ENCODE assay signal across 8 cellular contexts in the genomic region with DNA sequence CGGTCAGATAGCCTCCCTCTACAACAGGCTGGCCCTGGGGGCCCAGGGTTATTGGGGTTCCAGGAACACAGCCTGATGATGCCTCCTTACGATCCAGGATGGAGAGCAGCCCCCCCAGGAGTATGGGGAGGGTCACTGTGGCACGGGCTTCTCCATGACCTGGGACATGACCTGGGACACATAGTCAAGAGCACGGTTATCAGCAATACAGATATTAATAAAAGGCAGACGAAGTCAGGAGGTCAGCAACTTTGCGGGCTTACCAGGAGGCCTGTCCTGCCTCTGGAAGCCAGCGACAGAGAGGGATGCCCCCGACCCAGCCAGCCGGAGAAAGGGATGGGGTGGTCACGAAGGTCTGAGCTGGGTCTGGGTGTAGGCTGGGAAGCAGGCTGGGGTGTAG. TPM values are rescaled to one million over a fixed set of nuclear protein-coding genes. Genes with fewer than 3 reads are reported as not detected.
A peak's percentile ranks its signal among the peaks of the same experiment; 100 is the strongest.
DNase-seq lines count a peak whose midpoint lies in the region; ATAC-seq and TF ChIP-seq lines count a peak whose summit lies in the region.
"Had no signal": no experiment of that assay in that cellular context is flagged by ENCODE, and none has a peak within 500 bp of the region (broad histone marks: within the 10 kb centered on the region; RNA-seq: fewer than 3 reads in every experiment).

No MANE protein-coding gene starts in this region.

- H3K27ac Mint-ChIP-seq in HFFc6 (peak overlapping the region; percentile 97), activated B cell treated with CpG ODN at 0.5 μM for 24 hours (peak overlapping the region; percentile 99)

- no peak for TF ChIP-seq POLR2A in stomach (IDR thresholded peaks at IDR 0.05)

- peaks cover 18 to 70% (median 64%) of the 10 kb centered on the region in 4 donors for H3K36me3 ChIP-seq in stomach

- TF ChIP-seq CTCF in HFFc6 (IDR thresholded peaks at IDR 0.05) (no peak), activated B cell treated with CpG ODN at 0.5 μM for 24 hours (IDR thresholded peaks at IDR 0.05) (no peak), stomach (IDR thresholded peaks at IDR 0.05) (no peak)

- no peaks in the 10 kb centered on the region for H3K27me3 ChIP-seq in stomach

- peak overlapping the region; percentile 68 for H3K4me3 ChIP-seq in iPS-11a (ENCODE audit: low read depth, low read length)
- H3K4me3 ChIP-seq in stomach, result peak overlapping the region; percentile 70 to 93 (median 78)

- peak overlapping the region; percentile 98 for H3K4me3 Mint-ChIP-seq in HFFc6
- H3K4me3 Mint-ChIP-seq in activated B cell treated with CpG ODN at 0.5 μM for 24 hours, result peak overlapping the region; percentile 97

- no peaks in the 10 kb centered on the region for H3K9me3 Mint-ChIP-seq in HFFc6
- no peaks in the 10 kb centered on the region for H3K9me3 Mint-ChIP-seq in activated B cell treated with CpG ODN at 0.5 μM for 24 hours

- CTCF ChIA-PET in activated B cell treated with CpG ODN at 0.5 μM for 24 hours (lab: Charles Lee), result interaction anchor here (1.4 kb wide), 1 partner anchor 8 kb away, joined by 4 read pairs; no protein-coding TSS in a partner anchor

- TF ChIP-seq EP300 in stomach (IDR thresholded peaks at IDR 0.05), result no peak

- H3K36me3 Mint-ChIP-seq in HFFc6 (ENCODE audit: low read depth) (peaks cover 37% of the 10 kb centered on the region), activated B cell treated with CpG ODN at 0.5 μM for 24 hours (ENCODE audit: low read depth) (peaks cover 45% of the 10 kb centered on the region)

- POLR2A ChIA-PET in activated B cell treated with CpG ODN at 0.5 μM for 24 hours (lab: Charles Lee), result interaction anchor here (0.6 to 1.6 kb wide), 7 partner anchors 14 to 677 kb away, joined by 3 to 13 read pairs (median 7); partner anchors contain the start of genes EDEM2, RBM39 and SCAND1

- H3K4me1 ChIP-seq in stomach, result peaks cover 17 to 57% (median 51%) of the 10 kb centered on the region in 4 donors

- no peaks in the 10 kb centered on the region for H3K9me3 ChIP-seq in stomach

- H3K27ac ChIP-seq in stomach, result peak overlapping the region; percentile 96 to 99 (median 99)

- no peak for ATAC-seq in activated B cell treated with CpG ODN at 0.5 μM for 24 hours (ENCODE audit: low read depth)

- WGBS in stomach, 5 donors, result 9 to 11% (median 11%) methylated on average over 9 to 10 of the region's 10 CpGs

- intact Hi-C loops in activated B cell treated with CpG ODN at 0.5 μM for 24 hours (cut with micrococcal nuclease), result loop anchor here (1.0 to 5.0 kb wide), 4 partner anchors 184 to 401 kb away; partner anchors contain the start of genes ACSS2, GSS, MYH7B and TRPC4AP
- intact Hi-C loops in stomach (cut with DNase I; ENCODE audit: low total_unique reads), result no loop called here

- H3K4me1 Mint-ChIP-seq in HFFc6 (ENCODE audit: low read depth) (peaks cover 32% of the 10 kb centered on the region), activated B cell treated with CpG ODN at 0.5 μM for 24 hours (peaks cover 27% of the 10 kb centered on the region)

- H3K27me3 Mint-ChIP-seq in HFFc6 (ENCODE audit: insufficient read depth) (no peaks in the 10 kb centered on the region; the same call in none of the 2 replicates), activated B cell treated with CpG ODN at 0.5 μM for 24 hours (no peaks in the 10 kb centered on the region)

- DNase-seq in HFFc6, result no peak
- no peak for DNase-seq in activated B cell treated with CpG ODN at 0.5 μM for 24 hours
- no peak for DNase-seq in stomach
- DNase-seq in NCI-H526 treated with DMSO at 0.1 percent for 48 hours (lab: John Stamatoyannopoulos, UW), result no peak
- no peak for DNase-seq in mucosa of gallbladder (ENCODE audit: low spot score)
- DNase-seq in NCI-H2107 (lab: John Stamatoyannopoulos, UW), result no peak

RNA-seq across cellular contexts. Expression of gene MMP24OS, which starts 0.8 kb away (rescaled TPM):
- total RNA-seq in HFFc6 (2021; fragmentation: NEBNext Ultra II Directional; extraction: Animal tissue kit (Norgen Biotek cat#: 25700)), result 100 to 1,000 TPM in 4 of 6 experiments, 10 to 100 TPM in 2; 91.7 to 117 (median 105) TPM
- total RNA-seq in activated B cell treated with CpG ODN at 0.5 μM for 24 hours, result 39.2 and 47.9 TPM in 2 replicates
- total RNA-seq in stomach, result 10 to 100 TPM; 16.2 to 70.7 (median 37.9) TPM
- polyA plus RNA-seq in stomach, result 10 to 100 TPM; 27.3 to 82.4 (median 58.3) TPM
- total RNA-seq in mucosa of gallbladder, result 123 TPM

RNA-seq across cellular contexts. Expression of gene EIF6, which starts 7.4 kb away (rescaled TPM):
- 100 to 1,000 TPM; 176 to 194 (median 185) TPM for total RNA-seq in HFFc6 (2021; fragmentation: NEBNext Ultra II Directional; extraction: Animal tissue kit (Norgen Biotek cat#: 25700))
- total RNA-seq in activated B cell treated with CpG ODN at 0.5 μM for 24 hours (137 and 148 TPM in 2 replicates), stomach (10 to 100 TPM; 16.3 to 99.5 (median 88.9) TPM), mucosa of gallbladder (98.5 TPM)
- polyA plus RNA-seq in stomach, result 100 to 1,000 TPM; 123 to 163 (median 163) TPM

RNA-seq across cellular contexts. Expression of gene FAM83C, which starts 15.1 kb away (rescaled TPM):
- total RNA-seq in HFFc6 (2021; fragmentation: NEBNext Ultra II Directional; extraction: Animal tissue kit (Norgen Biotek cat#: 25700)), result not detected
- not detected in 2 replicates for total RNA-seq in activated B cell treated with CpG ODN at 0.5 μM for 24 hours
- total RNA-seq in stomach, result not detected
- 1 to 10 TPM in 1 of 3 donors, not detected in 2; 6.5 TPM for polyA plus RNA-seq in stomach
- total RNA-seq in mucosa of gallbladder, result not detected
- total RNA-seq: NCI-H460 had no signal

RNA-seq across cellular contexts. Expression of gene MMP24, which starts 50.6 kb away (rescaled TPM):
- total RNA-seq in HFFc6 (2021; fragmentation: NEBNext Ultra II Directional; extraction: Animal tissue kit (Norgen Biotek cat#: 25700)), result 1 to 10 TPM in 1 of 6 experiments, under 1 TPM in 5; 0.48 to 1.2 (median 0.65) TPM
- not detected in 2 replicates for total RNA-seq in activated B cell treated with CpG ODN at 0.5 μM for 24 hours
- total RNA-seq in stomach, result 1 to 10 TPM in 3 of 5 donors, not detected in 2; 1.5 to 6.2 (median 2.7) TPM
- 1 to 10 TPM in 1 of 3 donors, under 1 TPM in 2; 0.15 to 1.7 (median 0.20) TPM for polyA plus RNA-seq in stomach
- 1.6 TPM for total RNA-seq in mucosa of gallbladder
